In the genomic region with DNA sequence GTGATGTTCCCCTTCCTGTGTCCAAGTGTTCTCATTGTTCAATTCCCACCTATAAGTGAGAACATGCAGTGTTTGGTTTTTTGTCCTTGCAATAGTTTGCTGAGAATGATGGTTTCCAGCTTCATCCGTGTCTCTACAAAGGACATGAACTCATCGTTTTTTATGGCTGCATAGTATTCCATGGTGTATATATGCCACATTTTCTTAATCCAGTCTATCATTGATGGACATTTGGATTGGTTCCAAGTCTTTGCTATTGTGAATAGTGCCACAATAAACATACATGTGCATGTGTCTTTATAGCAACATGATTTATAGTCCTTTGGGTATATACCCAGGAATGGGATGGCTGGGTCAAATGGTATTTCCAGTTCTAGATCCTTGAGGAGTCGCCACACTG, we compare ENCODE assay signal across 21 cellular contexts. TPM values are rescaled to one million over a fixed set of nuclear protein-coding genes. Genes with fewer than 3 reads are reported as not detected.
"Had no signal": no experiment of that assay in that cellular context is flagged by ENCODE, and none has a peak within 500 bp of the region (broad histone marks: within the 10 kb centered on the region; RNA-seq: fewer than 3 reads in every experiment).

No MANE protein-coding gene starts in this region.

RNA-seq across cellular contexts. Expression of gene OR4D9, which starts 32.4 kb away (rescaled TPM):
- total RNA-seq: activated naive CD4-positive, alpha-beta T cell treated with anti-CD3 and anti-CD28 coated beads for 36 hours; activated naive CD4-positive, alpha-beta T cell treated with anti-CD3 and anti-CD28 coated beads, Interleukin-2, amount 50 U/mL, for 72 hours; activated naive CD8-positive, alpha-beta T cell treated with anti-CD3 and anti-CD28 coated beads for 36 hours; activated naive CD8-positive, alpha-beta T cell treated with anti-CD3 and anti-CD28 coated beads, Interleukin-2, amount 10 ng/mL, durations not matched to agents 7 days and 5 days; activated T-cell treated with anti-CD3 and anti-CD28 coated beads, Interleukin-2, amount 50 U/mL, for 4 hours; activated T-cell treated with anti-CD3 and anti-CD28 coated beads, Interleukin-2, amount 50 U/mL, for 72 hours; activated T-helper 1 cell treated with anti-CD3 and anti-CD28 coated beads, Interleukin-12 subunit alpha, Interleukin-12 subunit beta, Interleukin-2, Interleukin-4 antibody, amounts not matched to agents 30 ng/mL and 10 ng/mL and 1 ng/mL, durations not matched to agents 14 hours and 24 hours and 36 hours; activated T-helper 17 cell treated with anti-CD3 and anti-CD28 coated beads, Interleukin-2, amount 50 U/mL, for 72 hours; activated T-helper 2 cell treated with anti-CD3 and anti-CD28 coated beads, Interferon-gamma antibody, Interleukin-2, Interleukin-4, amounts not matched to agents 10 μg/mL and 5 μg/mL and 100 μg/mL, durations not matched to agents 14 hours and 24 hours and 36 hours; adrenal gland; aorta; ascending aorta; astrocyte; body of pancreas; breast epithelium; bronchial epithelial cell; cardiac muscle cell; cardiac septum; cerebellum; chondrocyte had no signal
- polyA plus RNA-seq: adrenal gland, aorta, cardiac muscle cell had no signal

RNA-seq across cellular contexts. Expression of gene OR4D11, which starts 40.3 kb away (rescaled TPM):
- total RNA-seq: activated naive CD4-positive, alpha-beta T cell treated with anti-CD3 and anti-CD28 coated beads for 36 hours; activated naive CD4-positive, alpha-beta T cell treated with anti-CD3 and anti-CD28 coated beads, Interleukin-2, amount 50 U/mL, for 72 hours; activated naive CD8-positive, alpha-beta T cell treated with anti-CD3 and anti-CD28 coated beads for 36 hours; activated naive CD8-positive, alpha-beta T cell treated with anti-CD3 and anti-CD28 coated beads, Interleukin-2, amount 10 ng/mL, durations not matched to agents 7 days and 5 days; activated T-cell treated with anti-CD3 and anti-CD28 coated beads, Interleukin-2, amount 50 U/mL, for 4 hours; activated T-cell treated with anti-CD3 and anti-CD28 coated beads, Interleukin-2, amount 50 U/mL, for 72 hours; activated T-helper 1 cell treated with anti-CD3 and anti-CD28 coated beads, Interleukin-12 subunit alpha, Interleukin-12 subunit beta, Interleukin-2, Interleukin-4 antibody, amounts not matched to agents 30 ng/mL and 10 ng/mL and 1 ng/mL, durations not matched to agents 14 hours and 24 hours and 36 hours; activated T-helper 17 cell treated with anti-CD3 and anti-CD28 coated beads, Interleukin-2, amount 50 U/mL, for 72 hours; activated T-helper 2 cell treated with anti-CD3 and anti-CD28 coated beads, Interferon-gamma antibody, Interleukin-2, Interleukin-4, amounts not matched to agents 10 μg/mL and 5 μg/mL and 100 μg/mL, durations not matched to agents 14 hours and 24 hours and 36 hours; adrenal gland; aorta; ascending aorta; astrocyte; body of pancreas; breast epithelium; bronchial epithelial cell; cardiac muscle cell; cardiac septum; cerebellum; chondrocyte had no signal
- polyA plus RNA-seq: adipose tissue, adrenal gland, aorta, cardiac muscle cell had no signal
